Comparison of ENCODE assay signal across 16 cellular contexts in the genomic region with DNA sequence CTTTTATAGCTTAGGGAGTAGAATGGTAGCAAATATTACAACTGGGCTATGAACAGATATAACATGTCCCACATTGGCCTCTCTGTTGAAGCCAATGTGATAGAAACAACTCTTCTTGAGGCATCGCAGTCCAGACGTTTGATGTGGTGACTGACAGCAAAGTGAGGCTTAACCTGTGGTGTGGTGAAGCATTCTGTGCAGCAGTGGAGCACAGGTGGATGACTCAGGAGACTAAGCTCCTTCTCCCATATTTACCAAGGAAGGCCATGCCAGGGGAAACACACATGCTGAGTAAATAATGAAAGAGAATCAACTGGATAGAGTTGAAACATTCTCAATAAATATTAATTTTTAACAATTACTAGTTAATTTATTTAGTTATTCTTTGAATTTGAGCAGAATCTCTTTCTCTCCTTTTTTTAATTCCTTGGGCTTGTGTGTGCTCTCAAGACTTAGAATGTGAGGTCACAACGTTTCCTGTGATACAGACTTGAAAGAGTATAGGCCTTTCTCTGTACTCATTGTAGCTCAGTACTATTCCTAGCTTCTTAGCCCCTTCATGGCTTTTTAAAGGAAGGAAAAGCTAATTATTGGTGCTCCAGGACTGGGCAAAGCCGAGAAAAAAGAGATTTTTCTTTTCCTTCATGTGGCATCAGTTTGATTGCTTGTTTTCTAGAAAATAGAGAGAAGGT. TPM values are rescaled to one million over a fixed set of nuclear protein-coding genes. Genes with fewer than 3 reads are reported as not detected.
DNase-seq lines count a peak whose midpoint lies in the region; ATAC-seq and TF ChIP-seq lines count a peak whose summit lies in the region.
"Had no signal": no experiment of that assay in that cellular context is flagged by ENCODE, and none has a peak within 500 bp of the region (broad histone marks: within the 10 kb centered on the region; RNA-seq: fewer than 3 reads in every experiment).

No MANE protein-coding gene starts in this region.

- DNase-seq in DMS53 treated with DMSO at 0.1 percent for 48 hours (lab: John Stamatoyannopoulos, UW; ENCODE audit: unreplicated experiment) (peak; percentile 78), UCSD-AML1 (lab: John Stamatoyannopoulos, UW; ENCODE audit: unreplicated experiment) (peak; percentile 1), foreskin keratinocyte (peak; percentile 15 to 45), endodermal cell (no peak), NCI-H1436 (lab: John Stamatoyannopoulos, UW) (no peak), NAMALWA (ENCODE audit: low spot score) (no peak)
- DNase-seq in Jurkat, Clone E6-1 (ENCODE audit: low read depth, low spot score): peak; percentile 24
- DNase-seq: BE2C; CD4-positive, alpha-beta memory T cell; Kasumi-1; NCI-H1436 treated with DMSO at 0.1 percent for 48 hours; NCI-H2227 treated with DMSO at 0.1 percent for 48 hours; NCI-H526; SHP77 treated with DMSO at 0.1 percent for 48 hours had no signal

- no peaks in the 10 kb centered on the region for H3K4me1 Mint-ChIP-seq in endodermal cell

- TF ChIP-seq CTCF in foreskin keratinocyte (conservative IDR thresholded peaks at IDR 0.05) (no peak), endodermal cell (conservative IDR thresholded peaks at IDR 0.05) (no peak)

- no peak overlapping the region for H3K27ac Mint-ChIP-seq in endodermal cell
- H3K27ac Mint-ChIP-seq: CD4-positive, alpha-beta memory T cell had no signal

- no peaks in the 10 kb centered on the region for H3K9me3 ChIP-seq in endodermal cell (ENCODE audit: control insufficient read depth, low read length)
- H3K9me3 ChIP-seq: BE2C, HAP-1 had no signal

- H3K4me3 ChIP-seq in Jurkat, Clone E6-1 (ENCODE audit: low read length): no peak overlapping the region
- H3K4me3 ChIP-seq in endodermal cell (ENCODE audit: low read length): no peak overlapping the region
- H3K4me3 ChIP-seq: HAP-1 had no signal

- H3K9me3 Mint-ChIP-seq in endodermal cell: no peaks in the 10 kb centered on the region
- H3K9me3 Mint-ChIP-seq: CD4-positive, alpha-beta memory T cell had no signal

- no peak overlapping the region for H3K9ac ChIP-seq in endodermal cell (ENCODE audit: extremely low read depth, low read length, poor library complexity, severe bottlenecking)

- H3K27ac ChIP-seq in foreskin keratinocyte: no peak overlapping the region
- H3K27ac ChIP-seq in endodermal cell (ENCODE audit: low read depth, low read length): no peak overlapping the region

- H3K27me3 Mint-ChIP-seq in endodermal cell (ENCODE audit: insufficient read depth): no peaks in the 10 kb centered on the region

- H3K4me3 Mint-ChIP-seq in endodermal cell: no peak overlapping the region
- H3K4me3 Mint-ChIP-seq: CD4-positive, alpha-beta memory T cell had no signal

- no peaks in the 10 kb centered on the region for H3K36me3 Mint-ChIP-seq in endodermal cell (ENCODE audit: low read depth)
- H3K36me3 Mint-ChIP-seq: CD4-positive, alpha-beta memory T cell had no signal

- ATAC-seq in foreskin keratinocyte: peak; percentile 61

- H3K36me3 ChIP-seq in endodermal cell (ENCODE audit: control insufficient read depth, insufficient read depth, low read length): no peaks in the 10 kb centered on the region
- H3K36me3 ChIP-seq: BE2C, HAP-1 had no signal

- H3K27me3 ChIP-seq in foreskin keratinocyte: no peaks in the 10 kb centered on the region
- no peaks in the 10 kb centered on the region for H3K27me3 ChIP-seq in endodermal cell (ENCODE audit: control insufficient read depth, insufficient read depth, low read length, poor library complexity, severe bottlenecking)
- H3K27me3 ChIP-seq: BE2C had no signal

- 77 to 93% methylated on average over 4 of the region's 4 CpGs for WGBS in endodermal cell (ENCODE audit: insufficient coverage in 1 of 2, insufficient read length in 1 of 2), 2 experiments

- no peaks in the 10 kb centered on the region for H3K4me1 ChIP-seq in foreskin keratinocyte
- H3K4me1 ChIP-seq in endodermal cell (ENCODE audit: control insufficient read depth, insufficient read depth, low read length): no peaks in the 10 kb centered on the region
- H3K4me1 ChIP-seq: HAP-1 had no signal

RNA-seq across cellular contexts. Expression of gene CRB1, which starts 17.6 kb away (rescaled TPM):
- not detected for polyA plus RNA-seq in Jurkat, Clone E6-1 (2012; ENCODE audit: insufficient read depth, insufficient read length)
- total RNA-seq in foreskin keratinocyte: not detected in 2 replicates
- polyA plus RNA-seq in foreskin keratinocyte: not detected in 2 replicates
- total RNA-seq in endodermal cell: not detected
- polyA plus RNA-seq in endodermal cell (2013, experiment 1 of 2): 2.7 TPM
- polyA plus RNA-seq in endodermal cell (2013, experiment 2 of 2): 2.5 TPM
- polyA plus RNA-seq: AG04450 had no signal

Comparison
In these comparisons a context has a peak if more than half of its experiments do, and no peak if none do; other contexts are left out.
1. DNase-seq: peak in DMS53 treated with DMSO at 0.1 percent for 48 hours (single experiment), Jurkat, Clone E6-1 (single experiment), UCSD-AML1 (single experiment) and foreskin keratinocyte (2 of 2); none in endodermal cell (single experiment), NCI-H1436 (single experiment) and NAMALWA (single experiment).